20 cellular contexts compared by ENCODE assay signal in genomic region chr10:123886292-123886691, GRCh38. TPM values are rescaled to one million over a fixed set of nuclear protein-coding genes. Genes with fewer than 3 reads are reported as not detected.
DNase-seq lines count a peak whose midpoint lies in the region; TF ChIP-seq lines count a peak whose summit lies in the region.
"Had no signal": no experiment of that assay in that cellular context is flagged by ENCODE, and none has a peak within 500 bp of the region (broad histone marks: within the 10 kb centered on the region; RNA-seq: fewer than 3 reads in every experiment).

No MANE protein-coding gene starts in this region.

- peak overlapping the region in 3 of 4 donors; percentile 35 to 61 (median 57) for H3K27ac ChIP-seq in esophagus squamous epithelium
- peak overlapping the region; percentile 48 for H3K27ac ChIP-seq in muscle layer of colon (ENCODE audit: low read depth, low read length)
- H3K27ac ChIP-seq in temporal lobe (ENCODE audit: low read depth, low read length): peak overlapping the region; percentile 44
- H3K27ac ChIP-seq: 22Rv1; BLaER1 treated with 17β-estradiol and CSF1 and Interleukin-3, amounts not matched to agents 10 nM and 100 nM; KMS-11; PC-9 had no signal

- TF ChIP-seq POLR2A in esophagus squamous epithelium (IDR thresholded peaks at IDR 0.05): no peak

- H3K4me3 ChIP-seq in esophagus squamous epithelium: no peak overlapping the region
- no peak overlapping the region for H3K4me3 ChIP-seq in muscle layer of colon (ENCODE audit: low read depth in 1 of 2, low read length in 2 of 2)
- H3K4me3 ChIP-seq: BLaER1 treated with 17β-estradiol and CSF1 and Interleukin-3, amounts not matched to agents 10 nM and 100 nM; PC-9 had no signal

- DNase-seq in Ammon's horn (ENCODE audit: low spot score): peak; percentile 60
- no peak for DNase-seq in esophagus squamous epithelium (lab: John Stamatoyannopoulos, UW)
- DNase-seq in activated T-helper 1 cell treated with anti-CD3 and anti-CD28 coated beads, Interleukin-12 subunit alpha, Interleukin-12 subunit beta, Interleukin-2, Interleukin-4 antibody, amounts not matched to agents 30 ng/mL and 10 ng/mL and 1 ng/mL, durations not matched to agents 14 hours and 24 hours and 36 hours (ENCODE audit: low spot score): no peak
- DNase-seq in activated CD4-positive, alpha-beta memory T cell treated with anti-CD3 and anti-CD28 coated beads for 36 hours: no peak
- no peak for DNase-seq in SIG-M5 (lab: John Stamatoyannopoulos, UW)
- DNase-seq in CD14-positive monocyte (ENCODE audit: low spot score): no peak
- DNase-seq: H9, NCI-H1105, NCI-H1694 treated with DMSO at 0.1 percent for 48 hours, NCI-H2171, NCI-H446 treated with DMSO at 0.1 percent for 48 hours, NCI-H774, PC-9 had no signal

- no peak overlapping the region for H3K27ac Mint-ChIP-seq in activated T-helper 1 cell treated with anti-CD3 and anti-CD28 coated beads, Interleukin-12 subunit alpha, Interleukin-12 subunit beta, Interleukin-2, Interleukin-4 antibody, amounts not matched to agents 30 ng/mL and 10 ng/mL and 1 ng/mL, durations not matched to agents 14 hours and 24 hours and 36 hours
- no peak overlapping the region for H3K27ac Mint-ChIP-seq in activated CD4-positive, alpha-beta memory T cell treated with anti-CD3 and anti-CD28 coated beads for 36 hours
- H3K27ac Mint-ChIP-seq in CD14-positive monocyte: no peak overlapping the region

- H3K4me1 Mint-ChIP-seq in activated T-helper 1 cell treated with anti-CD3 and anti-CD28 coated beads, Interleukin-12 subunit alpha, Interleukin-12 subunit beta, Interleukin-2, Interleukin-4 antibody, amounts not matched to agents 30 ng/mL and 10 ng/mL and 1 ng/mL, durations not matched to agents 14 hours and 24 hours and 36 hours (ENCODE audit: low read depth): no peaks in the 10 kb centered on the region
- H3K4me1 Mint-ChIP-seq in activated CD4-positive, alpha-beta memory T cell treated with anti-CD3 and anti-CD28 coated beads for 36 hours (ENCODE audit: low read depth): no peaks in the 10 kb centered on the region
- no peaks in the 10 kb centered on the region for H3K4me1 Mint-ChIP-seq in CD14-positive monocyte

- no peak overlapping the region for H3K9ac ChIP-seq in muscle layer of colon (ENCODE audit: low read length)
- H3K9ac ChIP-seq: BLaER1 treated with 17β-estradiol and CSF1 and Interleukin-3, amounts not matched to agents 10 nM and 100 nM; KMS-11 had no signal

- CTCF ChIA-PET in activated CD4-positive, alpha-beta memory T cell treated with anti-CD3 and anti-CD28 coated beads for 36 hours (lab: Charles Lee): no interaction called here

- H3K36me3 Mint-ChIP-seq in activated T-helper 1 cell treated with anti-CD3 and anti-CD28 coated beads, Interleukin-12 subunit alpha, Interleukin-12 subunit beta, Interleukin-2, Interleukin-4 antibody, amounts not matched to agents 30 ng/mL and 10 ng/mL and 1 ng/mL, durations not matched to agents 14 hours and 24 hours and 36 hours (ENCODE audit: low read depth): no peaks in the 10 kb centered on the region
- H3K36me3 Mint-ChIP-seq in activated CD4-positive, alpha-beta memory T cell treated with anti-CD3 and anti-CD28 coated beads for 36 hours: no peaks in the 10 kb centered on the region
- H3K36me3 Mint-ChIP-seq in CD14-positive monocyte: no peaks in the 10 kb centered on the region

- H3K9me3 Mint-ChIP-seq in activated T-helper 1 cell treated with anti-CD3 and anti-CD28 coated beads, Interleukin-12 subunit alpha, Interleukin-12 subunit beta, Interleukin-2, Interleukin-4 antibody, amounts not matched to agents 30 ng/mL and 10 ng/mL and 1 ng/mL, durations not matched to agents 14 hours and 24 hours and 36 hours: no peaks in the 10 kb centered on the region
- H3K9me3 Mint-ChIP-seq in activated CD4-positive, alpha-beta memory T cell treated with anti-CD3 and anti-CD28 coated beads for 36 hours: no peaks in the 10 kb centered on the region
- H3K9me3 Mint-ChIP-seq in CD14-positive monocyte: peaks cover 0 to 2% (median 0%) of the 10 kb centered on the region in 7 donors
- H3K9me3 Mint-ChIP-seq: H9 had no signal

- 81 to 87% methylated on average over 6 of the region's 6 CpGs for WGBS in esophagus squamous epithelium, 2 donors

- H3K9me3 ChIP-seq in esophagus squamous epithelium: no peaks in the 10 kb centered on the region
- H3K9me3 ChIP-seq in muscle layer of colon (ENCODE audit: low read length): no peaks in the 10 kb centered on the region
- H3K9me3 ChIP-seq: BLaER1 treated with 17β-estradiol and CSF1 and Interleukin-3, amounts not matched to agents 10 nM and 100 nM had no signal

- H3K4me1 ChIP-seq in esophagus squamous epithelium (peaks cover 26 to 67% (median 39%) of the 10 kb centered on the region in 3 donors), muscle layer of colon (ENCODE audit: insufficient read depth, low read length) (peaks cover 69% of the 10 kb centered on the region)

- TF ChIP-seq CTCF in esophagus squamous epithelium (IDR thresholded peaks at IDR 0.05) (no peak), CD14-positive monocyte (IDR thresholded peaks at IDR 0.05) (no peak)

- intact Hi-C loops in esophagus squamous epithelium (cut with DNase I): no loop called here
- intact Hi-C loops in activated T-helper 1 cell treated with anti-CD3 and anti-CD28 coated beads, Interleukin-12 subunit alpha, Interleukin-12 subunit beta, Interleukin-2, Interleukin-4 antibody, amounts not matched to agents 30 ng/mL and 10 ng/mL and 1 ng/mL, durations not matched to agents 14 hours and 24 hours and 36 hours (cut with micrococcal nuclease): no loop called here
- intact Hi-C loops in activated CD4-positive, alpha-beta memory T cell treated with anti-CD3 and anti-CD28 coated beads for 36 hours (cut with micrococcal nuclease): no loop called here
- intact Hi-C loops in CD14-positive monocyte (cut with micrococcal nuclease): no loop called here

- no peaks in the 10 kb centered on the region for H3K36me3 ChIP-seq in esophagus squamous epithelium
- H3K36me3 ChIP-seq in muscle layer of colon (ENCODE audit: insufficient read depth, low read length): no peaks in the 10 kb centered on the region
- H3K36me3 ChIP-seq: BLaER1 treated with 17β-estradiol and CSF1 and Interleukin-3, amounts not matched to agents 10 nM and 100 nM had no signal

- H3K27me3 ChIP-seq in esophagus squamous epithelium (peaks cover 0 to 12% (median 0%) of the 10 kb centered on the region in 4 donors), muscle layer of colon (ENCODE audit: control insufficient read depth in 1 of 2, insufficient read depth in 2 of 2, low read length in 2 of 2) (no peaks in the 10 kb centered on the region)
- H3K27me3 ChIP-seq: BLaER1 treated with 17β-estradiol and CSF1 and Interleukin-3, amounts not matched to agents 10 nM and 100 nM had no signal

- POLR2A ChIA-PET in activated CD4-positive, alpha-beta memory T cell treated with anti-CD3 and anti-CD28 coated beads for 36 hours (lab: Charles Lee): no interaction called here

- no peak overlapping the region for H3K4me3 Mint-ChIP-seq in activated T-helper 1 cell treated with anti-CD3 and anti-CD28 coated beads, Interleukin-12 subunit alpha, Interleukin-12 subunit beta, Interleukin-2, Interleukin-4 antibody, amounts not matched to agents 30 ng/mL and 10 ng/mL and 1 ng/mL, durations not matched to agents 14 hours and 24 hours and 36 hours
- H3K4me3 Mint-ChIP-seq in activated CD4-positive, alpha-beta memory T cell treated with anti-CD3 and anti-CD28 coated beads for 36 hours: no peak overlapping the region
- H3K4me3 Mint-ChIP-seq in CD14-positive monocyte: no peak overlapping the region
- H3K4me3 Mint-ChIP-seq: H9 had no signal

- H3K27me3 Mint-ChIP-seq in activated T-helper 1 cell treated with anti-CD3 and anti-CD28 coated beads, Interleukin-12 subunit alpha, Interleukin-12 subunit beta, Interleukin-2, Interleukin-4 antibody, amounts not matched to agents 30 ng/mL and 10 ng/mL and 1 ng/mL, durations not matched to agents 14 hours and 24 hours and 36 hours (ENCODE audit: insufficient read depth): peaks cover 16% of the 10 kb centered on the region
- H3K27me3 Mint-ChIP-seq in activated CD4-positive, alpha-beta memory T cell treated with anti-CD3 and anti-CD28 coated beads for 36 hours: peaks cover 14% of the 10 kb centered on the region
- H3K27me3 Mint-ChIP-seq in CD14-positive monocyte (ENCODE audit: low read depth in 3 of 3): peaks cover 20 to 30% (median 22%) of the 10 kb centered on the region in 3 donors

RNA-seq across cellular contexts. Expression of gene CPXM2, which starts 5.3 kb away (rescaled TPM):
- total RNA-seq in esophagus squamous epithelium (1 to 10 TPM; 2.5 to 9.2 (median 3.0) TPM), temporal lobe (0.49 TPM)
- total RNA-seq in activated T-helper 1 cell treated with anti-CD3 and anti-CD28 coated beads, Interleukin-12 subunit alpha, Interleukin-12 subunit beta, Interleukin-2, Interleukin-4 antibody, amounts not matched to agents 30 ng/mL and 10 ng/mL and 1 ng/mL, durations not matched to agents 14 hours and 24 hours and 36 hours: not detected in 2 replicates
- total RNA-seq in activated CD4-positive, alpha-beta memory T cell treated with anti-CD3 and anti-CD28 coated beads for 36 hours: not detected
- polyA plus RNA-seq in CD14-positive monocyte: not detected
- total RNA-seq: HepG2, MCF 10A, PC-9 had no signal
